ENCODE assay signal across 24 cellular contexts in genomic region chr6:42135161-42135560, GRCh38. TPM values are rescaled to one million over a fixed set of nuclear protein-coding genes. Genes with fewer than 3 reads are reported as not detected.
"Had no signal": no experiment of that assay in that cellular context is flagged by ENCODE, and none has a peak within 500 bp of the region (broad histone marks: within the 10 kb centered on the region; RNA-seq: fewer than 3 reads in every experiment).

No MANE protein-coding gene starts in this region.

- H3K4me3 ChIP-seq: colonic mucosa, lower lobe of right lung, pancreas, right lobe of liver, tibial artery, vagina had no signal

- H3K27me3 ChIP-seq: brain microvascular endothelial cell, colonic mucosa, pancreas, right lobe of liver, vagina had no signal

- H3K27ac Mint-ChIP-seq: activated CD4-positive, alpha-beta T cell treated with anti-CD3 and anti-CD28 coated beads, Interleukin-2, amount 10 ng/mL, durations not matched to agents 7 days and 5 days; activated naive CD4-positive, alpha-beta T cell treated with anti-CD3 and anti-CD28 coated beads for 36 hours; activated naive CD8-positive, alpha-beta T cell treated with anti-CD3 and anti-CD28 coated beads, Interleukin-2, amount 50 U/mL, for 24 hours; stimulated activated naive B cell treated with anti-CD40 and anti-IgM and Interleukin-4, amounts not matched to agents 10 μg/mL and 1 μg/mL and 100 μg/mL, for 72 hours; T-cell had no signal

- H3K36me3 Mint-ChIP-seq: T-cell had no signal

- H3K36me3 ChIP-seq: brain microvascular endothelial cell, colonic mucosa, lower lobe of right lung, pancreas, right lobe of liver, vagina had no signal

- H3K4me1 ChIP-seq: right lobe of liver had no signal

- H3K9me3 ChIP-seq: colonic mucosa, lower lobe of right lung, pancreas, right lobe of liver, tibial artery, vagina had no signal

- H3K27ac ChIP-seq: brain microvascular endothelial cell, colonic mucosa, lower lobe of right lung, pancreas, right lobe of liver, tibial artery, vagina had no signal

- DNase-seq: activated CD4-positive, alpha-beta T cell treated with anti-CD3 and anti-CD28 coated beads, Interleukin-2, amount 10 ng/mL, durations not matched to agents 7 days and 5 days; activated CD8-positive, alpha-beta memory T cell treated with anti-CD3 and anti-CD28 coated beads, Interleukin-2, amount 50 U/mL, for 4 hours; activated naive CD4-positive, alpha-beta T cell treated with anti-CD3 and anti-CD28 coated beads for 36 hours; activated naive CD8-positive, alpha-beta T cell treated with anti-CD3 and anti-CD28 coated beads, Interleukin-2, amount 50 U/mL, for 24 hours; activated T-cell treated with anti-CD3 and anti-CD28 coated beads, Interleukin-2, amount 50 U/mL, for 4 hours; aorta; brain microvascular endothelial cell; colonic mucosa; erythroblast; foreskin melanocyte; glutamatergic neuron; hypothalamus; lower lobe of right lung; midbrain; pancreas; right lobe of liver; small intestine; stimulated activated naive B cell treated with anti-CD40 and anti-IgM and Interleukin-4, amounts not matched to agents 10 μg/mL and 1 μg/mL and 100 μg/mL, for 72 hours; substantia nigra; T-cell; tibial artery had no signal

- H3K4me3 Mint-ChIP-seq: activated CD4-positive, alpha-beta T cell treated with anti-CD3 and anti-CD28 coated beads, Interleukin-2, amount 10 ng/mL, durations not matched to agents 7 days and 5 days; activated naive CD4-positive, alpha-beta T cell treated with anti-CD3 and anti-CD28 coated beads for 36 hours; activated naive CD8-positive, alpha-beta T cell treated with anti-CD3 and anti-CD28 coated beads, Interleukin-2, amount 50 U/mL, for 24 hours; activated T-cell treated with anti-CD3 and anti-CD28 coated beads, Interleukin-2, amount 50 U/mL, for 4 hours; central memory CD8-positive, alpha-beta T cell; stimulated activated naive B cell treated with anti-CD40 and anti-IgM and Interleukin-4, amounts not matched to agents 10 μg/mL and 1 μg/mL and 100 μg/mL, for 72 hours; T-cell had no signal

- ATAC-seq: activated naive CD8-positive, alpha-beta T cell treated with anti-CD3 and anti-CD28 coated beads, Interleukin-2, amount 50 U/mL, for 24 hours; activated T-cell treated with anti-CD3 and anti-CD28 coated beads, Interleukin-2, amount 50 U/mL, for 4 hours; lower lobe of right lung; pancreas; right lobe of liver; stimulated activated naive B cell treated with anti-CD40 and anti-IgM and Interleukin-4, amounts not matched to agents 10 μg/mL and 1 μg/mL and 100 μg/mL, for 72 hours; T-cell had no signal

- H3K9me3 Mint-ChIP-seq: activated CD4-positive, alpha-beta T cell treated with anti-CD3 and anti-CD28 coated beads, Interleukin-2, amount 10 ng/mL, durations not matched to agents 7 days and 5 days; activated naive CD4-positive, alpha-beta T cell treated with anti-CD3 and anti-CD28 coated beads for 36 hours; activated naive CD8-positive, alpha-beta T cell treated with anti-CD3 and anti-CD28 coated beads, Interleukin-2, amount 50 U/mL, for 24 hours; activated T-cell treated with anti-CD3 and anti-CD28 coated beads, Interleukin-2, amount 50 U/mL, for 4 hours; central memory CD8-positive, alpha-beta T cell; stimulated activated naive B cell treated with anti-CD40 and anti-IgM and Interleukin-4, amounts not matched to agents 10 μg/mL and 1 μg/mL and 100 μg/mL, for 72 hours; T-cell had no signal

RNA-seq across cellular contexts. Expression of gene C6orf132, which starts 7.3 kb away (rescaled TPM):
- total RNA-seq: pulmonary artery endothelial cell had no signal

RNA-seq across cellular contexts. Expression of gene GUCA1A, which starts 38.0 kb away (rescaled TPM):
- total RNA-seq: activated CD4-positive, alpha-beta T cell treated with anti-CD3 and anti-CD28 coated beads, Interleukin-2, amount 10 ng/mL, durations not matched to agents 7 days and 5 days; activated naive CD4-positive, alpha-beta T cell treated with anti-CD3 and anti-CD28 coated beads for 36 hours; activated T-cell treated with anti-CD3 and anti-CD28 coated beads, Interleukin-2, amount 50 U/mL, for 4 hours; aorta; colonic mucosa; lower lobe of right lung; pulmonary artery endothelial cell; right lobe of liver; T-cell; vagina had no signal

RNA-seq across cellular contexts. Expression of gene GUCA1B, which starts 59.6 kb away (rescaled TPM):
- total RNA-seq: vagina had no signal
